ENCODE assay signal across 1 cellular context in the genomic region with DNA sequence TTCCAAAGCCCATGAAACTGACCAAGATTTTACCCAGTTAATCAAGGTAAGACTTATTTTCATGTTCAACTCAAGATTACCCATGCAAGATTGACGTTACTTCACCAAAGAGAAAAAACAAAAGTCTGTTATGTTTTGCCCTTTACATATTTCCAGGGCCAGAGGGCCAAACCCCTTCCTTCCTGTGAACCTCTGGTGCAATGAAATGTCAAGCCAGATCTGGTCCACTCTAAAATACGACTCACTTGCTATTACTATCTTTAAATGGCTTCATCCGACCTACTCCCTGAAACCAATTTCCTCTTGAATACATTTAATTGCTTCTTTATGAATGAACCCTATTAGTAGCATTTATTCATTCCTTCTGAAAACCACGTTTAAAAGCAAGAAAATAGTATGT.
TF ChIP-seq lines count a peak whose summit lies in the region.

No MANE protein-coding gene starts in this region.

TF ChIP-seq in IMR-90, 13 proteins besides CTCF, POLR2A, EP300 and RAD21 (continued from another document):
- TF ChIP-seq, protein P1, sequence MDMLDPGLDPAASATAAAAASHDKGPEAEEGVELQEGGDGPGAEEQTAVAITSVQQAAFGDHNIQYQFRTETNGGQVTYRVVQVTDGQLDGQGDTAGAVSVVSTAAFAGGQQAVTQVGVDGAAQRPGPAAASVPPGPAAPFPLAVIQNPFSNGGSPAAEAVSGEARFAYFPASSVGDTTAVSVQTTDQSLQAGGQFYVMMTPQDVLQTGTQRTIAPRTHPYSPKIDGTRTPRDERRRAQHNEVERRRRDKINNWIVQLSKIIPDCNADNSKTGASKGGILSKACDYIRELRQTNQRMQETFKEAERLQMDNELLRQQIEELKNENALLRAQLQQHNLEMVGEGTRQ (IDR thresholded peaks at IDR 0.05; ENCODE audit: low read depth, low read length), result no peak
- TF ChIP-seq RCOR1 (IDR thresholded peaks at IDR 0.05; ENCODE audit: insufficient replicate concordance, low read length), result no peak
